ENCODE assay signal across 17 cellular contexts in genomic region chr7:38382627-38383026, GRCh38.
DNase-seq lines count a peak whose midpoint lies in the region; TF ChIP-seq lines count a peak whose summit lies in the region.
"Had no signal": no experiment of that assay in that cellular context is flagged by ENCODE, and none has a peak within 500 bp of the region (broad histone marks: within the 10 kb centered on the region; RNA-seq: fewer than 3 reads in every experiment).

No MANE protein-coding gene starts in this region.

- H3K36me3 Mint-ChIP-seq in chondrocyte (ENCODE audit: low read depth), result no peaks in the 10 kb centered on the region

- peaks cover 3% of the 10 kb centered on the region for H3K27me3 Mint-ChIP-seq in chondrocyte (ENCODE audit: low read depth)
- H3K27me3 Mint-ChIP-seq: CD4-positive, CD25-positive, alpha-beta regulatory T cell had no signal

- H3K4me1 ChIP-seq in hepatocyte (ENCODE audit: insufficient read depth), result no peaks in the 10 kb centered on the region
- H3K4me1 ChIP-seq: esophagus muscularis mucosa had no signal

- no peak overlapping the region for H3K4me2 ChIP-seq in hepatocyte

- no peaks in the 10 kb centered on the region for H3K79me2 ChIP-seq in hepatocyte

- WGBS in hepatocyte (ENCODE audit: low lambda C conversion rate, missing lambda C conversion rate), result 88% methylated on average over 3 of the region's 3 CpGs

- no peak overlapping the region for H3K4me3 ChIP-seq in hepatocyte
- H3K4me3 ChIP-seq: esophagus muscularis mucosa had no signal

- no peaks in the 10 kb centered on the region for H4K20me1 ChIP-seq in hepatocyte (ENCODE audit: insufficient read depth, poor library complexity, severe bottlenecking)

- peak; percentile 60 for DNase-seq in Daoy (ENCODE audit: low read depth)
- peak; percentile 61 for DNase-seq in LHCN-M2 (ENCODE audit: low read depth)
- peak; percentile 26 for DNase-seq in cerebellar cortex (ENCODE audit: low spot score)
- DNase-seq in renal cortical epithelial cell (ENCODE audit: low read depth), result peak; percentile 29
- no peak for DNase-seq in hepatocyte (ENCODE audit: low spot score)
- no peak for DNase-seq in chondrocyte (ENCODE audit: low spot score)
- no peak for DNase-seq in superior temporal gyrus (ENCODE audit: extremely low spot score)
- DNase-seq: activated CD4-positive, CD25-positive, alpha-beta regulatory T cell; activated effector memory CD4-positive, alpha-beta T cell treated with Interleukin-2 at 50 U/mL for 16 hours; anterior cingulate cortex; CD4-positive, CD25-positive, alpha-beta regulatory T cell; NCI-H1048; NCI-H2171; occipital lobe; stimulated activated CD4-positive, alpha-beta T cell treated with anti-CD3 and anti-CD28 coated beads, Interleukin-2, amount 100 ng/mL, for 48 hours had no signal

- peaks cover 18% of the 10 kb centered on the region for H3K4me1 Mint-ChIP-seq in chondrocyte (ENCODE audit: low read depth)

- H3K27ac ChIP-seq in hepatocyte, result no peak overlapping the region
- H3K27ac ChIP-seq: esophagus muscularis mucosa had no signal

- TF ChIP-seq CTCF in hepatocyte (IDR thresholded peaks at IDR 0.05; ENCODE audit: poor library complexity) (no peak), chondrocyte (IDR thresholded peaks at IDR 0.05) (no peak)

- H3K9me3 Mint-ChIP-seq in chondrocyte (ENCODE audit: low read depth), result peaks cover 6% of the 10 kb centered on the region
- H3K9me3 Mint-ChIP-seq: T-helper 1 cell treated with Interleukin-12 subunit alpha and Interleukin-12 subunit beta and Interleukin-4 antibody, amounts not matched to agents 30 μg/mL and 1 μg/mL, for 36 hours had no signal

- no peak overlapping the region for H3K4me3 Mint-ChIP-seq in chondrocyte (ENCODE audit: unreplicated experiment)
- H3K4me3 Mint-ChIP-seq: CD4-positive, CD25-positive, alpha-beta regulatory T cell; T-helper 1 cell treated with Interleukin-12 subunit alpha and Interleukin-12 subunit beta and Interleukin-4 antibody, amounts not matched to agents 30 μg/mL and 1 μg/mL, for 36 hours had no signal

- no peak overlapping the region for H2AFZ ChIP-seq in hepatocyte

- H3K9me2 ChIP-seq in hepatocyte (replicated peaks; ENCODE audit: insufficient read depth), result no peaks in the 10 kb centered on the region

- H3K9me3 ChIP-seq in hepatocyte (ENCODE audit: low read depth), result no peaks in the 10 kb centered on the region
- H3K9me3 ChIP-seq: esophagus muscularis mucosa had no signal

- H3K36me3 ChIP-seq in hepatocyte (replicated peaks; ENCODE audit: insufficient read depth, low read depth), result no peaks in the 10 kb centered on the region
- H3K36me3 ChIP-seq: esophagus muscularis mucosa had no signal

- no peaks in the 10 kb centered on the region for H3K27me3 ChIP-seq in hepatocyte
- H3K27me3 ChIP-seq: esophagus muscularis mucosa had no signal

- no peak overlapping the region for H3K27ac Mint-ChIP-seq in chondrocyte (ENCODE audit: unreplicated experiment)
- H3K27ac Mint-ChIP-seq: T-helper 1 cell treated with Interleukin-12 subunit alpha and Interleukin-12 subunit beta and Interleukin-4 antibody, amounts not matched to agents 30 μg/mL and 1 μg/mL, for 36 hours had no signal

Comparison
In these comparisons a context has a peak if more than half of its experiments do, and no peak if none do; other contexts are left out.
1. DNase-seq: peak in Daoy (single experiment), LHCN-M2 (single experiment), cerebellar cortex (single experiment) and renal cortical epithelial cell (single experiment); none in hepatocyte (single experiment), chondrocyte (single experiment) and superior temporal gyrus (single experiment).